ENCODE assay signal across 1 cellular context in the genomic region with DNA sequence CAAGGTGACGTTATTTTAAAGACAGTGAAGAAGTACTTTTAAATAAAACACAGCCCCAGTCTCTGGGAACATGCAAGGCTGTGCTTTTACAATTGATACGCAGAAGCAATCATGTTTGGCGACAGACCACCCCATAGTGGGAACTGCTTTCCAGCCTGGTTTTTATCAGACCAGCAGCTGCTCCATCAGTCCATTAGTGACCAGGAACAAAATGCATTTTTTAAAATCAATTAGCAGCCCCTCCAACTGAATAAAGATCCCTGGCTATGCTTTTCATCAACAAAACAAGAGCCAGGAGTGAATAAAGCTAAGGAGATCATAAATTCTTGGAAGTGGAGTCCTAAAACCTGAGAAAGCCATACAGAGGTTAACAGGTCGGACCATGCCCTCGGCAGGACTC.
A peak's percentile ranks its signal among the peaks of the same experiment; 100 is the strongest.
TF ChIP-seq lines count a peak whose summit lies in the region.

No MANE protein-coding gene starts in this region.

TF ChIP-seq in SK-N-SH, 30 proteins besides CTCF, POLR2A, EP300 and RAD21 (continued from another document):
- TF ChIP-seq, protein P1, sequence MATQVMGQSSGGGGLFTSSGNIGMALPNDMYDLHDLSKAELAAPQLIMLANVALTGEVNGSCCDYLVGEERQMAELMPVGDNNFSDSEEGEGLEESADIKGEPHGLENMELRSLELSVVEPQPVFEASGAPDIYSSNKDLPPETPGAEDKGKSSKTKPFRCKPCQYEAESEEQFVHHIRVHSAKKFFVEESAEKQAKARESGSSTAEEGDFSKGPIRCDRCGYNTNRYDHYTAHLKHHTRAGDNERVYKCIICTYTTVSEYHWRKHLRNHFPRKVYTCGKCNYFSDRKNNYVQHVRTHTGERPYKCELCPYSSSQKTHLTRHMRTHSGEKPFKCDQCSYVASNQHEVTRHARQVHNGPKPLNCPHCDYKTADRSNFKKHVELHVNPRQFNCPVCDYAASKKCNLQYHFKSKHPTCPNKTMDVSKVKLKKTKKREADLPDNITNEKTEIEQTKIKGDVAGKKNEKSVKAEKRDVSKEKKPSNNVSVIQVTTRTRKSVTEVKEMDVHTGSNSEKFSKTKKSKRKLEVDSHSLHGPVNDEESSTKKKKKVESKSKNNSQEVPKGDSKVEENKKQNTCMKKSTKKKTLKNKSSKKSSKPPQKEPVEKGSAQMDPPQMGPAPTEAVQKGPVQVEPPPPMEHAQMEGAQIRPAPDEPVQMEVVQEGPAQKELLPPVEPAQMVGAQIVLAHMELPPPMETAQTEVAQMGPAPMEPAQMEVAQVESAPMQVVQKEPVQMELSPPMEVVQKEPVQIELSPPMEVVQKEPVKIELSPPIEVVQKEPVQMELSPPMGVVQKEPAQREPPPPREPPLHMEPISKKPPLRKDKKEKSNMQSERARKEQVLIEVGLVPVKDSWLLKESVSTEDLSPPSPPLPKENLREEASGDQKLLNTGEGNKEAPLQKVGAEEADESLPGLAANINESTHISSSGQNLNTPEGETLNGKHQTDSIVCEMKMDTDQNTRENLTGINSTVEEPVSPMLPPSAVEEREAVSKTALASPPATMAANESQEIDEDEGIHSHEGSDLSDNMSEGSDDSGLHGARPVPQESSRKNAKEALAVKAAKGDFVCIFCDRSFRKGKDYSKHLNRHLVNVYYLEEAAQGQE (IDR thresholded peaks at IDR 0.05; ENCODE audit: low read depth, low read length), result no peak
- TF ChIP-seq SIN3A (IDR thresholded peaks at IDR 0.05; ENCODE audit: borderline replicate concordance, low read depth, low read length) (no peak), POLR2AphosphoS5 (IDR thresholded peaks at IDR 0.05; ENCODE audit: low read depth, low read length) (no peak), GATA2 (CRISPR knock-in tag; IDR thresholded peaks at IDR 0.05) (peak; percentile 75), YY1 (IDR thresholded peaks at IDR 0.05; ENCODE audit: low read depth) (no peak), RCOR1 (IDR thresholded peaks at IDR 0.05; ENCODE audit: low read length) (peak; percentile 41; the same call in 1 of the 2 replicates), TAF1 (IDR thresholded peaks at IDR 0.05; ENCODE audit: borderline replicate concordance, low read depth, low read length) (no peak), TCF12 (IDR thresholded peaks at IDR 0.05) (no peak), SMC3 (IDR thresholded peaks at IDR 0.05; ENCODE audit: low read depth, low read length) (no peak), FOSL2 (IDR thresholded peaks at IDR 0.05; ENCODE audit: borderline replicate concordance, low read depth) (no peak), GABPA (IDR thresholded peaks at IDR 0.05; ENCODE audit: low read depth) (no peak)
- TF ChIP-seq, protein P2, sequence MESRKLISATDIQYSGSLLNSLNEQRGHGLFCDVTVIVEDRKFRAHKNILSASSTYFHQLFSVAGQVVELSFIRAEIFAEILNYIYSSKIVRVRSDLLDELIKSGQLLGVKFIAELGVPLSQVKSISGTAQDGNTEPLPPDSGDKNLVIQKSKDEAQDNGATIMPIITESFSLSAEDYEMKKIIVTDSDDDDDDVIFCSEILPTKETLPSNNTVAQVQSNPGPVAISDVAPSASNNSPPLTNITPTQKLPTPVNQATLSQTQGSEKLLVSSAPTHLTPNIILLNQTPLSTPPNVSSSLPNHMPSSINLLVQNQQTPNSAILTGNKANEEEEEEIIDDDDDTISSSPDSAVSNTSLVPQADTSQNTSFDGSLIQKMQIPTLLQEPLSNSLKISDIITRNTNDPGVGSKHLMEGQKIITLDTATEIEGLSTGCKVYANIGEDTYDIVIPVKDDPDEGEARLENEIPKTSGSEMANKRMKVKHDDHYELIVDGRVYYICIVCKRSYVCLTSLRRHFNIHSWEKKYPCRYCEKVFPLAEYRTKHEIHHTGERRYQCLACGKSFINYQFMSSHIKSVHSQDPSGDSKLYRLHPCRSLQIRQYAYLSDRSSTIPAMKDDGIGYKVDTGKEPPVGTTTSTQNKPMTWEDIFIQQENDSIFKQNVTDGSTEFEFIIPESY (IDR thresholded peaks at IDR 0.05; ENCODE audit: borderline replicate concordance, low read depth), result no peak
- TF ChIP-seq, protein P3, sequence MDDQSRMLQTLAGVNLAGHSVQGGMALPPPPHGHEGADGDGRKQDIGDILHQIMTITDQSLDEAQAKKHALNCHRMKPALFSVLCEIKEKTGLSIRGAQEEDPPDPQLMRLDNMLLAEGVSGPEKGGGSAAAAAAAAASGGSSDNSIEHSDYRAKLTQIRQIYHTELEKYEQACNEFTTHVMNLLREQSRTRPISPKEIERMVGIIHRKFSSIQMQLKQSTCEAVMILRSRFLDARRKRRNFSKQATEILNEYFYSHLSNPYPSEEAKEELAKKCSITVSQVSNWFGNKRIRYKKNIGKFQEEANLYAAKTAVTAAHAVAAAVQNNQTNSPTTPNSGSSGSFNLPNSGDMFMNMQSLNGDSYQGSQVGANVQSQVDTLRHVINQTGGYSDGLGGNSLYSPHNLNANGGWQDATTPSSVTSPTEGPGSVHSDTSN (IDR thresholded peaks at IDR 0.05), result no peak
